In genomic region chr17:82048571-82048971, GRCh38 we compare ENCODE assay signal across 20 cellular contexts.
"Had no signal": no experiment of that assay in that cellular context is flagged by ENCODE, and none has a peak within 500 bp of the region (broad histone marks: within the 10 kb centered on the region; RNA-seq: fewer than 3 reads in every experiment).

No MANE protein-coding gene starts in this region.

- H3K27ac Mint-ChIP-seq: activated CD4-positive, alpha-beta memory T cell treated with anti-CD3 and anti-CD28 coated beads, Interleukin-2, amount 10 ng/mL, durations not matched to agents 7 days and 5 days; activated CD4-positive, alpha-beta T cell treated with anti-CD3 and anti-CD28 coated beads, Interleukin-2, amount 10 ng/mL, durations not matched to agents 7 days and 5 days; activated CD8-positive, alpha-beta memory T cell treated with anti-CD3 and anti-CD28 coated beads, Interleukin-2, amount 10 ng/mL, durations not matched to agents 7 days and 5 days; activated naive CD8-positive, alpha-beta T cell treated with anti-CD3 and anti-CD28 coated beads, Interleukin-2, amount 50 U/mL, for 24 hours; mesothelial cell of epicardium; T-helper 1 cell treated with Interleukin-12 subunit alpha and Interleukin-12 subunit beta and Interleukin-4 antibody, amounts not matched to agents 30 μg/mL and 1 μg/mL, for 36 hours had no signal

- H3K27me3 Mint-ChIP-seq: activated CD4-positive, alpha-beta memory T cell treated with anti-CD3 and anti-CD28 coated beads, Interleukin-2, amount 10 ng/mL, durations not matched to agents 7 days and 5 days; activated CD4-positive, alpha-beta T cell treated with anti-CD3 and anti-CD28 coated beads, Interleukin-2, amount 10 ng/mL, durations not matched to agents 7 days and 5 days; activated CD8-positive, alpha-beta memory T cell treated with anti-CD3 and anti-CD28 coated beads, Interleukin-2, amount 10 ng/mL, durations not matched to agents 7 days and 5 days; activated naive CD8-positive, alpha-beta T cell treated with anti-CD3 and anti-CD28 coated beads, Interleukin-2, amount 50 U/mL, for 24 hours; naive B cell had no signal

- ATAC-seq: activated CD8-positive, alpha-beta memory T cell treated with anti-CD3 and anti-CD28 coated beads, Interleukin-2, amount 10 ng/mL, durations not matched to agents 7 days and 5 days; activated naive CD8-positive, alpha-beta T cell treated with anti-CD3 and anti-CD28 coated beads, Interleukin-2, amount 50 U/mL, for 24 hours; gastrocnemius medialis; left colon had no signal

- H3K9me3 Mint-ChIP-seq: activated CD4-positive, alpha-beta memory T cell treated with anti-CD3 and anti-CD28 coated beads, Interleukin-2, amount 10 ng/mL, durations not matched to agents 7 days and 5 days; activated CD4-positive, alpha-beta T cell treated with anti-CD3 and anti-CD28 coated beads, Interleukin-2, amount 10 ng/mL, durations not matched to agents 7 days and 5 days; activated naive CD8-positive, alpha-beta T cell treated with anti-CD3 and anti-CD28 coated beads, Interleukin-2, amount 50 U/mL, for 24 hours; mesothelial cell of epicardium; naive B cell; T-helper 1 cell treated with Interleukin-12 subunit alpha and Interleukin-12 subunit beta and Interleukin-4 antibody, amounts not matched to agents 30 μg/mL and 1 μg/mL, for 36 hours had no signal

- H3K4me3 Mint-ChIP-seq: activated CD4-positive, alpha-beta T cell treated with anti-CD3 and anti-CD28 coated beads, Interleukin-2, amount 10 ng/mL, durations not matched to agents 7 days and 5 days; activated CD8-positive, alpha-beta memory T cell treated with anti-CD3 and anti-CD28 coated beads, Interleukin-2, amount 10 ng/mL, durations not matched to agents 7 days and 5 days; activated naive CD8-positive, alpha-beta T cell treated with anti-CD3 and anti-CD28 coated beads, Interleukin-2, amount 50 U/mL, for 24 hours; T-helper 1 cell treated with Interleukin-12 subunit alpha and Interleukin-12 subunit beta and Interleukin-4 antibody, amounts not matched to agents 30 μg/mL and 1 μg/mL, for 36 hours had no signal

- H3K36me3 Mint-ChIP-seq: activated CD8-positive, alpha-beta memory T cell treated with anti-CD3 and anti-CD28 coated beads, Interleukin-2, amount 10 ng/mL, durations not matched to agents 7 days and 5 days; naive B cell had no signal

- DNase-seq: activated CD4-positive, alpha-beta memory T cell treated with anti-CD3 and anti-CD28 coated beads, Interleukin-2, amount 10 ng/mL, durations not matched to agents 7 days and 5 days; activated CD4-positive, alpha-beta T cell treated with anti-CD3 and anti-CD28 coated beads, Interleukin-2, amount 10 ng/mL, durations not matched to agents 7 days and 5 days; activated CD4-positive, CD25-positive, alpha-beta regulatory T cell treated with anti-CD3 and anti-CD28 coated beads, Interleukin-2, amount 50 U/mL, for 72 hours; activated CD8-positive, alpha-beta memory T cell treated with anti-CD3 and anti-CD28 coated beads, Interleukin-2, amount 10 ng/mL, durations not matched to agents 7 days and 5 days; activated effector memory CD4-positive, alpha-beta T cell treated with Interleukin-2 at 50 U/mL for 16 hours; activated naive CD4-positive, alpha-beta T cell treated with anti-CD3 and anti-CD28 coated beads, Interleukin-2, amount 50 U/mL, for 16 hours; activated naive CD8-positive, alpha-beta T cell treated with anti-CD3 and anti-CD28 coated beads, Interleukin-2, amount 50 U/mL, for 24 hours; activated T-cell treated with anti-CD3 and anti-CD28 coated beads, Interleukin-2, amount 50 U/mL, for 48 hours; amygdala; effector memory CD4-positive, alpha-beta T cell; gastrocnemius medialis; glutamatergic neuron; kidney; left colon; naive B cell; stimulated activated naive CD4-positive, alpha-beta T cell; T-helper 9 cell; tibial artery had no signal
